1 cellular context compared by ENCODE assay signal in the genomic region with DNA sequence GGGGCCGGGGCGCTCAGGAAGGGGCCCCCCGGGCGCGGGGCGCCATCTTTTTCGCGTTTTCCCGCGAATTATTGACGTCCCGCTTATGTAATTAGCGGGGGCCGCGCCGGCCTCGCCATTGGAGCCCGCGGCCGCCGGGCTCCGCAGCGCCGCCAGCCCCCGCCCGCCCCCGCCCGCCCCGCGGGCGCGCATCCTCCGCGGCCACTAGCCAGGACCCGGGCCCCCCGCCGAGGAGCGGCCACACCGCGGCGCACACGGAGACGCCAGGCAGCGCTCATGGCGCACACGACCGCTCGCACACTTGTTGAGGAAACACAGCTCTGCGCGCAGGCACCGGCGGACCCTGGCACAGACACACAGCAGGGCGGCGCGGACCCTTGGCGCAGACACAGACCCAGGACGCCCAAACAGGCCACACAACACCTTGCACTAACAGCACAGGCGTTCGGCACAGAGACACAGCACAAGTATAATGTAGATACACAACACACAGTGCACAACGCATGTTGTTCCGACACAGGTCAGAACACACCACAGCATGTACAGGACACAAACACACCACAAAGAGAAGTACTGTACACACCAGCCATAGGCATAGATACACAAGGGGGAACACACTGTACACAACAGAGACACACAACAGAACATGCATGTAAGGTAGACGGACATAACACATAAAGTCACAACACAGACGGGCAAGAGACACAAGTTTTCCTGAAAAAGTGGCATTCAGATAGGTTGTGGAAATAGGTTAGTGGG.
TF ChIP-seq lines count a peak whose summit lies in the region.

No MANE protein-coding gene starts in this region.

TF ChIP-seq in HEK293, 187 proteins besides CTCF, POLR2A, EP300 and RAD21 (continued from another document):
- TF ChIP-seq, protein P1, sequence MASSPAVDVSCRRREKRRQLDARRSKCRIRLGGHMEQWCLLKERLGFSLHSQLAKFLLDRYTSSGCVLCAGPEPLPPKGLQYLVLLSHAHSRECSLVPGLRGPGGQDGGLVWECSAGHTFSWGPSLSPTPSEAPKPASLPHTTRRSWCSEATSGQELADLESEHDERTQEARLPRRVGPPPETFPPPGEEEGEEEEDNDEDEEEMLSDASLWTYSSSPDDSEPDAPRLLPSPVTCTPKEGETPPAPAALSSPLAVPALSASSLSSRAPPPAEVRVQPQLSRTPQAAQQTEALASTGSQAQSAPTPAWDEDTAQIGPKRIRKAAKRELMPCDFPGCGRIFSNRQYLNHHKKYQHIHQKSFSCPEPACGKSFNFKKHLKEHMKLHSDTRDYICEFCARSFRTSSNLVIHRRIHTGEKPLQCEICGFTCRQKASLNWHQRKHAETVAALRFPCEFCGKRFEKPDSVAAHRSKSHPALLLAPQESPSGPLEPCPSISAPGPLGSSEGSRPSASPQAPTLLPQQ (tag by site-specific recombination; IDR thresholded peaks at IDR 0.05) = peak; percentile 14; the same call in 1 of the 2 replicates
- peak; percentile 70 for TF ChIP-seq GLIS1 (tag by site-specific recombination; IDR thresholded peaks at IDR 0.05)
- TF ChIP-seq ZNF335 (tag by site-specific recombination; conservative IDR thresholded peaks at IDR 0.05) = peak; percentile 94
- TF ChIP-seq SCRT1 (tag by site-specific recombination; IDR thresholded peaks at IDR 0.05; ENCODE audit: borderline replicate concordance) = peak; percentile 89
- peak; percentile 57 for TF ChIP-seq ZIC2 (tag by site-specific recombination; IDR thresholded peaks at IDR 0.05)
- TF ChIP-seq, protein P2, sequence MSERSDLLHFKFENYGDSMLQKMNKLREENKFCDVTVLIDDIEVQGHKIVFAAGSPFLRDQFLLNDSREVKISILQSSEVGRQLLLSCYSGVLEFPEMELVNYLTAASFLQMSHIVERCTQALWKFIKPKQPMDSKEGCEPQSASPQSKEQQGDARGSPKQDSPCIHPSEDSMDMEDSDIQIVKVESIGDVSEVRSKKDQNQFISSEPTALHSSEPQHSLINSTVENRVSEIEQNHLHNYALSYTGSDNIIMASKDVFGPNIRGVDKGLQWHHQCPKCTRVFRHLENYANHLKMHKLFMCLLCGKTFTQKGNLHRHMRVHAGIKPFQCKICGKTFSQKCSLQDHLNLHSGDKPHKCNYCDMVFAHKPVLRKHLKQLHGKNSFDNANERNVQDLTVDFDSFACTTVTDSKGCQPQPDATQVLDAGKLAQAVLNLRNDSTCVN (tag by site-specific recombination; optimal IDR thresholded peaks at IDR 0.05) = peak; percentile 79
- TF ChIP-seq, protein P3, sequence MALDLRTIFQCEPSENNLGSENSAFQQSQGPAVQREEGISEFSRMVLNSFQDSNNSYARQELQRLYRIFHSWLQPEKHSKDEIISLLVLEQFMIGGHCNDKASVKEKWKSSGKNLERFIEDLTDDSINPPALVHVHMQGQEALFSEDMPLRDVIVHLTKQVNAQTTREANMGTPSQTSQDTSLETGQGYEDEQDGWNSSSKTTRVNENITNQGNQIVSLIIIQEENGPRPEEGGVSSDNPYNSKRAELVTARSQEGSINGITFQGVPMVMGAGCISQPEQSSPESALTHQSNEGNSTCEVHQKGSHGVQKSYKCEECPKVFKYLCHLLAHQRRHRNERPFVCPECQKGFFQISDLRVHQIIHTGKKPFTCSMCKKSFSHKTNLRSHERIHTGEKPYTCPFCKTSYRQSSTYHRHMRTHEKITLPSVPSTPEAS (tag by site-specific recombination; IDR thresholded peaks at IDR 0.05) = 0 out of 2 replicates have a peak, but pooled peaks have one; percentile 8
- TF ChIP-seq ZBTB48 (tag by site-specific recombination; IDR thresholded peaks at IDR 0.05) = peak; percentile 63
- peak; percentile 98 for TF ChIP-seq SCRT2 (tag by site-specific recombination; IDR thresholded peaks at IDR 0.05)
- TF ChIP-seq, protein P4, sequence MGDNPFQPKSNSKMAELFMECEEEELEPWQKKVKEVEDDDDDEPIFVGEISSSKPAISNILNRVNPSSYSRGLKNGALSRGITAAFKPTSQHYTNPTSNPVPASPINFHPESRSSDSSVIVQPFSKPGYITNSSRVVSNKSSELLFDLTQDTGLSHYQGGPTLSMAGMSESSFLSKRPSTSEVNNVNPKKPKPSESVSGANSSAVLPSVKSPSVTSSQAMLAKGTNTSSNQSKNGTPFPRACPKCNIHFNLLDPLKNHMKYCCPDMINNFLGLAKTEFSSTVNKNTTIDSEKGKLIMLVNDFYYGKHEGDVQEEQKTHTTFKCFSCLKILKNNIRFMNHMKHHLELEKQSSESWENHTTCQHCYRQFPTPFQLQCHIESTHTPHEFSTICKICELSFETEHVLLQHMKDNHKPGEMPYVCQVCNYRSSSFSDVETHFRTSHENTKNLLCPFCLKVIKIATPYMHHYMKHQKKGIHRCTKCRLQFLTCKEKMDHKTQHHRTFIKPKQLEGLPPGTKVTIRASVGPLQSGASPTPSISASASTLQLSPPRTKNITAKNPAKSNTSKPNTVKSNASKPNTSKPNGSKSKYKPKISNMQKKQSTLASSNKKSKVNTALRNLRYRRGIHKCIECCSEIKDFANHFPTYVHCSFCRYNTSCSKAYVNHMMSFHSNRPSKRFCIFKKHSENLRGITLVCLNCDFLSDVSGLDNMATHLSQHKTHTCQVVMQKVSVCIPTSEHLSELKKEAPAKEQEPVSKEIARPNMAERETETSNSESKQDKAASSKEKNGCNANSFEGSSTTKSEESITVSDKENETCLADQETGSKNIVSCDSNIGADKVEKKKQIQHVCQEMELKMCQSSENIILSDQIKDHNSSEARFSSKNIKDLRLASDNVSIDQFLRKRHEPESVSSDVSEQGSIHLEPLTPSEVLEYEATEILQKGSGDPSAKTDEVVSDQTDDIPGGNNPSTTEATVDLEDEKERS (tag by site-specific recombination; IDR thresholded peaks at IDR 0.05) = no peak
- TF ChIP-seq, protein P5, sequence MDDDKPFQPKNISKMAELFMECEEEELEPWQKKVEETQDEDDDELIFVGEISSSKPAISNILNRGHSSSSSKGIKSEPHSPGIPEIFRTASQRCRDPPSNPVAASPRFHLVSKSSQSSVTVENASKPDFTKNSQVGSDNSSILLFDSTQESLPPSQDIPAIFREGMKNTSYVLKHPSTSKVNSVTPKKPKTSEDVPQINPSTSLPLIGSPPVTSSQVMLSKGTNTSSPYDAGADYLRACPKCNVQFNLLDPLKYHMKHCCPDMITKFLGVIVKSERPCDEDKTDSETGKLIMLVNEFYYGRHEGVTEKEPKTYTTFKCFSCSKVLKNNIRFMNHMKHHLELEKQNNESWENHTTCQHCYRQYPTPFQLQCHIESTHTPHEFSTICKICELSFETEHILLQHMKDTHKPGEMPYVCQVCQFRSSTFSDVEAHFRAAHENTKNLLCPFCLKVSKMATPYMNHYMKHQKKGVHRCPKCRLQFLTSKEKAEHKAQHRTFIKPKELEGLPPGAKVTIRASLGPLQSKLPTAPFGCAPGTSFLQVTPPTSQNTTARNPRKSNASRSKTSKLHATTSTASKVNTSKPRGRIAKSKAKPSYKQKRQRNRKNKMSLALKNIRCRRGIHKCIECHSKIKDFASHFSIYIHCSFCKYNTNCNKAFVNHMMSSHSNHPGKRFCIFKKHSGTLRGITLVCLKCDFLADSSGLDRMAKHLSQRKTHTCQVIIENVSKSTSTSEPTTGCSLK (tag by site-specific recombination; IDR thresholded peaks at IDR 0.05) = no peak
- peak; percentile 75 for TF ChIP-seq ZBTB20 (tag by site-specific recombination; IDR thresholded peaks at IDR 0.05)
- TF ChIP-seq, protein P6, sequence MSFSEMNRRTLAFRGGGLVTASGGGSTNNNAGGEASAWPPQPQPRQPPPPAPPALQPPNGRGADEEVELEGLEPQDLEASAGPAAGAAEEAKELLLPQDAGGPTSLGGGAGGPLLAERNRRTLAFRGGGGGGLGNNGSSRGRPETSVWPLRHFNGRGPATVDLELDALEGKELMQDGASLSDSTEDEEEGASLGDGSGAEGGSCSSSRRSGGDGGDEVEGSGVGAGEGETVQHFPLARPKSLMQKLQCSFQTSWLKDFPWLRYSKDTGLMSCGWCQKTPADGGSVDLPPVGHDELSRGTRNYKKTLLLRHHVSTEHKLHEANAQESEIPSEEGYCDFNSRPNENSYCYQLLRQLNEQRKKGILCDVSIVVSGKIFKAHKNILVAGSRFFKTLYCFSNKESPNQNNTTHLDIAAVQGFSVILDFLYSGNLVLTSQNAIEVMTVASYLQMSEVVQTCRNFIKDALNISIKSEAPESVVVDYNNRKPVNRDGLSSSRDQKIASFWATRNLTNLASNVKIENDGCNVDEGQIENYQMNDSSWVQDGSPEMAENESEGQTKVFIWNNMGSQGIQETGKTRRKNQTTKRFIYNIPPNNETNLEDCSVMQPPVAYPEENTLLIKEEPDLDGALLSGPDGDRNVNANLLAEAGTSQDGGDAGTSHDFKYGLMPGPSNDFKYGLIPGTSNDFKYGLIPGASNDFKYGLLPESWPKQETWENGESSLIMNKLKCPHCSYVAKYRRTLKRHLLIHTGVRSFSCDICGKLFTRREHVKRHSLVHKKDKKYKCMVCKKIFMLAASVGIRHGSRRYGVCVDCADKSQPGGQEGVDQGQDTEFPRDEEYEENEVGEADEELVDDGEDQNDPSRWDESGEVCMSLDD (tag by site-specific recombination; IDR thresholded peaks at IDR 0.05) = 0 out of 2 replicates have a peak, but pooled peaks have one; percentile 42
- 0 out of 2 replicates have a peak, but pooled peaks have one; percentile 37 for TF ChIP-seq ZNF777 (tag by site-specific recombination; IDR thresholded peaks at IDR 0.05; ENCODE audit: borderline replicate concordance)
- peak; percentile 60 for TF ChIP-seq ZBTB8A (tag by site-specific recombination; IDR thresholded peaks at IDR 0.05)
- TF ChIP-seq ZEB2 (tag by site-specific recombination; IDR thresholded peaks at IDR 0.05) = 0 out of 2 replicates have a peak, but pooled peaks have one; percentile 30
- TF ChIP-seq, protein P7, sequence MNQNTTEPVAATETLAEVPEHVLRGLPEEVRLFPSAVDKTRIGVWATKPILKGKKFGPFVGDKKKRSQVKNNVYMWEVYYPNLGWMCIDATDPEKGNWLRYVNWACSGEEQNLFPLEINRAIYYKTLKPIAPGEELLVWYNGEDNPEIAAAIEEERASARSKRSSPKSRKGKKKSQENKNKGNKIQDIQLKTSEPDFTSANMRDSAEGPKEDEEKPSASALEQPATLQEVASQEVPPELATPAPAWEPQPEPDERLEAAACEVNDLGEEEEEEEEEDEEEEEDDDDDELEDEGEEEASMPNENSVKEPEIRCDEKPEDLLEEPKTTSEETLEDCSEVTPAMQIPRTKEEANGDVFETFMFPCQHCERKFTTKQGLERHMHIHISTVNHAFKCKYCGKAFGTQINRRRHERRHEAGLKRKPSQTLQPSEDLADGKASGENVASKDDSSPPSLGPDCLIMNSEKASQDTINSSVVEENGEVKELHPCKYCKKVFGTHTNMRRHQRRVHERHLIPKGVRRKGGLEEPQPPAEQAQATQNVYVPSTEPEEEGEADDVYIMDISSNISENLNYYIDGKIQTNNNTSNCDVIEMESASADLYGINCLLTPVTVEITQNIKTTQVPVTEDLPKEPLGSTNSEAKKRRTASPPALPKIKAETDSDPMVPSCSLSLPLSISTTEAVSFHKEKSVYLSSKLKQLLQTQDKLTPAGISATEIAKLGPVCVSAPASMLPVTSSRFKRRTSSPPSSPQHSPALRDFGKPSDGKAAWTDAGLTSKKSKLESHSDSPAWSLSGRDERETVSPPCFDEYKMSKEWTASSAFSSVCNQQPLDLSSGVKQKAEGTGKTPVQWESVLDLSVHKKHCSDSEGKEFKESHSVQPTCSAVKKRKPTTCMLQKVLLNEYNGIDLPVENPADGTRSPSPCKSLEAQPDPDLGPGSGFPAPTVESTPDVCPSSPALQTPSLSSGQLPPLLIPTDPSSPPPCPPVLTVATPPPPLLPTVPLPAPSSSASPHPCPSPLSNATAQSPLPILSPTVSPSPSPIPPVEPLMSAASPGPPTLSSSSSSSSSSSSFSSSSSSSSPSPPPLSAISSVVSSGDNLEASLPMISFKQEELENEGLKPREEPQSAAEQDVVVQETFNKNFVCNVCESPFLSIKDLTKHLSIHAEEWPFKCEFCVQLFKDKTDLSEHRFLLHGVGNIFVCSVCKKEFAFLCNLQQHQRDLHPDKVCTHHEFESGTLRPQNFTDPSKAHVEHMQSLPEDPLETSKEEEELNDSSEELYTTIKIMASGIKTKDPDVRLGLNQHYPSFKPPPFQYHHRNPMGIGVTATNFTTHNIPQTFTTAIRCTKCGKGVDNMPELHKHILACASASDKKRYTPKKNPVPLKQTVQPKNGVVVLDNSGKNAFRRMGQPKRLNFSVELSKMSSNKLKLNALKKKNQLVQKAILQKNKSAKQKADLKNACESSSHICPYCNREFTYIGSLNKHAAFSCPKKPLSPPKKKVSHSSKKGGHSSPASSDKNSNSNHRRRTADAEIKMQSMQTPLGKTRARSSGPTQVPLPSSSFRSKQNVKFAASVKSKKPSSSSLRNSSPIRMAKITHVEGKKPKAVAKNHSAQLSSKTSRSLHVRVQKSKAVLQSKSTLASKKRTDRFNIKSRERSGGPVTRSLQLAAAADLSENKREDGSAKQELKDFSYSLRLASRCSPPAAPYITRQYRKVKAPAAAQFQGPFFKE (tag by site-specific recombination; IDR thresholded peaks at IDR 0.05; ENCODE audit: borderline replicate concordance) = peak; percentile 37; the same call in 1 of the 2 replicates
- TF ChIP-seq, protein P8, sequence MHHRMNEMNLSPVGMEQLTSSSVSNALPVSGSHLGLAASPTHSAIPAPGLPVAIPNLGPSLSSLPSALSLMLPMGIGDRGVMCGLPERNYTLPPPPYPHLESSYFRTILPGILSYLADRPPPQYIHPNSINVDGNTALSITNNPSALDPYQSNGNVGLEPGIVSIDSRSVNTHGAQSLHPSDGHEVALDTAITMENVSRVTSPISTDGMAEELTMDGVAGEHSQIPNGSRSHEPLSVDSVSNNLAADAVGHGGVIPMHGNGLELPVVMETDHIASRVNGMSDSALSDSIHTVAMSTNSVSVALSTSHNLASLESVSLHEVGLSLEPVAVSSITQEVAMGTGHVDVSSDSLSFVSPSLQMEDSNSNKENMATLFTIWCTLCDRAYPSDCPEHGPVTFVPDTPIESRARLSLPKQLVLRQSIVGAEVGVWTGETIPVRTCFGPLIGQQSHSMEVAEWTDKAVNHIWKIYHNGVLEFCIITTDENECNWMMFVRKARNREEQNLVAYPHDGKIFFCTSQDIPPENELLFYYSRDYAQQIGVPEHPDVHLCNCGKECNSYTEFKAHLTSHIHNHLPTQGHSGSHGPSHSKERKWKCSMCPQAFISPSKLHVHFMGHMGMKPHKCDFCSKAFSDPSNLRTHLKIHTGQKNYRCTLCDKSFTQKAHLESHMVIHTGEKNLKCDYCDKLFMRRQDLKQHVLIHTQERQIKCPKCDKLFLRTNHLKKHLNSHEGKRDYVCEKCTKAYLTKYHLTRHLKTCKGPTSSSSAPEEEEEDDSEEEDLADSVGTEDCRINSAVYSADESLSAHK (tag by site-specific recombination; IDR thresholded peaks at IDR 0.05) = no peak
